26 cellular contexts compared by ENCODE assay signal in genomic region chr5:111187079-111187478, GRCh38.
"Had no signal": no experiment of that assay in that cellular context is flagged by ENCODE, and none has a peak within 500 bp of the region (broad histone marks: within the 10 kb centered on the region; RNA-seq: fewer than 3 reads in every experiment).

No MANE protein-coding gene starts in this region.

- H3K36me3 ChIP-seq: stomach, suprapubic skin, thoracic aorta, thyroid gland, tibial artery, tibial nerve, transverse colon, upper lobe of left lung, upper lobe of right lung, uterus, vagina had no signal

- DNase-seq: stimulated activated CD4-positive, alpha-beta T cell treated with anti-CD3 and anti-CD28 coated beads, Interleukin-2, amount 100 ng/mL, for 48 hours; stimulated activated CD4-positive, alpha-beta T cell treated with anti-CD3 and anti-CD28 coated beads, Interleukin-4, amount 100 ng/mL, for 1 hour; stimulated activated CD4-positive, alpha-beta T cell treated with anti-CD3 and anti-CD28 coated beads, Interleukin-4, amount 100 ng/mL, for 24 hours; stimulated activated CD4-positive, alpha-beta T cell treated with anti-CD3 and anti-CD28 coated beads, Interleukin-4, amount 100 ng/mL, for 4 hours; stimulated activated CD8-positive, alpha-beta memory T cell treated with anti-CD3 and anti-CD28 coated beads, Interleukin-4, amount 100 ng/mL, for 48 hours; stimulated activated naive B cell treated with anti-CD40 and anti-IgM and Interleukin-4, amounts not matched to agents 10 μg/mL and 1 μg/mL and 100 μg/mL, for 72 hours; stimulated activated naive CD4-positive, alpha-beta T cell; stimulated activated naive CD4-positive, alpha-beta T cell treated with Interleukin-2 at 50 U/mL for 16 hours; stimulated activated naive CD8-positive, alpha-beta T cell treated with anti-CD3 and anti-CD28 coated beads, Interleukin-15, amount 100 ng/mL, for 72 hours; stimulated activated naive CD8-positive, alpha-beta T cell treated with anti-CD3 and anti-CD28 coated beads, Interleukin-15, Interleukin-2, amounts not matched to agents 100 U/mL and 50 U/mL, for 24 hours; stomach; substantia nigra; testis; thyroid gland; tibial artery; transverse colon; trophoblast cell; upper lobe of right lung; uterus had no signal

- H3K4me3 ChIP-seq: stomach, suprapubic skin, testis, thoracic aorta, thyroid gland, tibial artery, tibial nerve, transverse colon, upper lobe of left lung, upper lobe of right lung, uterus, vagina had no signal

- H3K9me3 ChIP-seq: stomach, suprapubic skin, testis, thoracic aorta, thyroid gland, tibial artery, tibial nerve, transverse colon, upper lobe of left lung, upper lobe of right lung, uterus, vagina had no signal

- H3K27ac ChIP-seq: stomach, suprapubic skin, testis, thoracic aorta, thyroid gland, tibial artery, tibial nerve, transverse colon, upper lobe of left lung, upper lobe of right lung, uterus, vagina had no signal

- H3K27me3 ChIP-seq: stomach, suprapubic skin, testis, thyroid gland, tibial artery, tibial nerve, transverse colon, upper lobe of left lung, upper lobe of right lung, uterus, vagina had no signal

- ATAC-seq: stimulated activated effector memory CD8-positive, alpha-beta T cell treated with anti-CD3 and anti-CD28 coated beads, Interleukin-12 subunit alpha, Interleukin-12 subunit beta, amount 100 ng/mL, for 72 hours; stimulated activated memory B cell treated with anti-CD40 and anti-IgM and Interleukin-4, amounts not matched to agents 10 μg/mL and 1 μg/mL and 100 μg/mL, for 72 hours; stimulated activated naive B cell treated with anti-CD40 and anti-IgM and Interleukin-4, amounts not matched to agents 10 μg/mL and 1 μg/mL and 100 μg/mL, for 72 hours; stimulated activated naive CD8-positive, alpha-beta T cell treated with anti-CD3 and anti-CD28 coated beads, Interleukin-15, amount 100 ng/mL, for 72 hours; stimulated activated naive CD8-positive, alpha-beta T cell treated with anti-CD3 and anti-CD28 coated beads, Interleukin-15, Interleukin-2, amounts not matched to agents 100 U/mL and 50 U/mL, for 24 hours; upper lobe of right lung had no signal

- H3K4me1 ChIP-seq: stomach, suprapubic skin, testis, thyroid gland, tibial artery, tibial nerve, transverse colon, upper lobe of left lung, upper lobe of right lung, uterus, vagina had no signal
